In the genomic region with DNA sequence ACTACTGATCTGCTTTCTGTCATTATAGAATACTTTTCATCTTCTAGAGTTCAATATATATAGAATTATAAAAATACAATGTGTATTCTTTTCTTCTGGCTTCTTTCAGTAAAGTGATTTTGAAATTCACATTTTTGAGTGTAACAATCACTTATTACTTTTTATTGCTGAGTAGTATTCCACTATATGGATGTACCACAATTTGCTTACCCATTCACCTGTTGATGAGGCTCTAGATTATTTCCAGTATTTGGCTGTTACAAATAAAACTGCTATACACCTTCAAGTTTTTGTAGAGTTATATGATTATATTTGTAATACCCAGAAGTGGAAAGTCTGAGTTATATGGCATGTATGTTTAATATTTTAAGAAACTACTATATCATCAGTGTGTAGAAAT, we compare ENCODE assay signal across 26 cellular contexts.
"Had no signal": no experiment of that assay in that cellular context is flagged by ENCODE, and none has a peak within 500 bp of the region (broad histone marks: within the 10 kb centered on the region; RNA-seq: fewer than 3 reads in every experiment).

No MANE protein-coding gene starts in this region.

- H3K9me3 ChIP-seq: stomach, suprapubic skin, testis, thoracic aorta, thyroid gland, tibial artery, tibial nerve, transverse colon, upper lobe of left lung, upper lobe of right lung, uterus, vagina had no signal

- DNase-seq: stimulated activated CD4-positive, alpha-beta T cell treated with anti-CD3 and anti-CD28 coated beads, Interleukin-2, amount 100 ng/mL, for 48 hours; stimulated activated CD4-positive, alpha-beta T cell treated with anti-CD3 and anti-CD28 coated beads, Interleukin-4, amount 100 ng/mL, for 1 hour; stimulated activated CD4-positive, alpha-beta T cell treated with anti-CD3 and anti-CD28 coated beads, Interleukin-4, amount 100 ng/mL, for 24 hours; stimulated activated CD4-positive, alpha-beta T cell treated with anti-CD3 and anti-CD28 coated beads, Interleukin-4, amount 100 ng/mL, for 4 hours; stimulated activated CD8-positive, alpha-beta memory T cell treated with anti-CD3 and anti-CD28 coated beads, Interleukin-4, amount 100 ng/mL, for 48 hours; stimulated activated naive B cell treated with anti-CD40 and anti-IgM and Interleukin-4, amounts not matched to agents 10 μg/mL and 1 μg/mL and 100 μg/mL, for 72 hours; stimulated activated naive CD4-positive, alpha-beta T cell; stimulated activated naive CD4-positive, alpha-beta T cell treated with Interleukin-2 at 50 U/mL for 16 hours; stimulated activated naive CD8-positive, alpha-beta T cell treated with anti-CD3 and anti-CD28 coated beads, Interleukin-15, amount 100 ng/mL, for 72 hours; stimulated activated naive CD8-positive, alpha-beta T cell treated with anti-CD3 and anti-CD28 coated beads, Interleukin-15, Interleukin-2, amounts not matched to agents 100 U/mL and 50 U/mL, for 24 hours; stomach; substantia nigra; testis; thyroid gland; tibial artery; transverse colon; trophoblast cell; upper lobe of left lung; upper lobe of right lung; uterus had no signal

- H3K27ac ChIP-seq: stomach, suprapubic skin, testis, thoracic aorta, thyroid gland, tibial artery, tibial nerve, transverse colon, upper lobe of left lung, upper lobe of right lung, uterus, vagina had no signal

- H3K4me1 ChIP-seq: stomach, suprapubic skin, testis, thyroid gland, tibial artery, tibial nerve, transverse colon, upper lobe of left lung, upper lobe of right lung, uterus, vagina had no signal

- H3K4me3 ChIP-seq: stomach, suprapubic skin, testis, thoracic aorta, thyroid gland, tibial artery, tibial nerve, transverse colon, upper lobe of left lung, upper lobe of right lung, uterus, vagina had no signal

- H3K36me3 ChIP-seq: stomach, suprapubic skin, thoracic aorta, thyroid gland, tibial artery, tibial nerve, transverse colon, upper lobe of left lung, upper lobe of right lung, uterus, vagina had no signal

- H3K27me3 ChIP-seq: stomach, suprapubic skin, testis, thyroid gland, tibial artery, tibial nerve, transverse colon, upper lobe of left lung, upper lobe of right lung, vagina had no signal

- ATAC-seq: stimulated activated effector memory CD8-positive, alpha-beta T cell treated with anti-CD3 and anti-CD28 coated beads, Interleukin-12 subunit alpha, Interleukin-12 subunit beta, amount 100 ng/mL, for 72 hours; stimulated activated memory B cell treated with anti-CD40 and anti-IgM and Interleukin-4, amounts not matched to agents 10 μg/mL and 1 μg/mL and 100 μg/mL, for 72 hours; stimulated activated naive B cell treated with anti-CD40 and anti-IgM and Interleukin-4, amounts not matched to agents 10 μg/mL and 1 μg/mL and 100 μg/mL, for 72 hours; stimulated activated naive CD8-positive, alpha-beta T cell treated with anti-CD3 and anti-CD28 coated beads, Interleukin-15, amount 100 ng/mL, for 72 hours; stimulated activated naive CD8-positive, alpha-beta T cell treated with anti-CD3 and anti-CD28 coated beads, Interleukin-15, Interleukin-2, amounts not matched to agents 100 U/mL and 50 U/mL, for 24 hours; upper lobe of right lung had no signal
